Comparison of ENCODE assay signal across 30 cellular contexts in the genomic region with DNA sequence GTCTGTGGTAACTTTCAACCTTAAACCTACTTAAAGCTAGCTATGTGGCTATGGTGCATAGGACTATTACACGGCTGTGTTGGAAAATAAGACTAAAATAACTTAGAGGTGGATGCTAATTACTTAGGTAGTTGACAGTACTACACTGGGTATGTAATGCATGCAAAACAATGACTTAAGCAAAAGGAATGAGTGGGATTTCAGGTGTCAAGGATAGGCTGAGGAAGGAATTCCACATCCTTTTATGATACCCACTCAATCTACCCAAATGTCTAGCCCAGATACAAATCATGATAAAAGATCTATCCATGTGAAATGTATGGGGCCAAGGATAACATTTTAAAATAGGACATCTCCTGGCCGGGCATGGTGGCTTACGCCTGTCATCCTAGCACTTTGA.
"Had no signal": no experiment of that assay in that cellular context is flagged by ENCODE, and none has a peak within 500 bp of the region (broad histone marks: within the 10 kb centered on the region; RNA-seq: fewer than 3 reads in every experiment).

No MANE protein-coding gene starts in this region.

- H3K27ac ChIP-seq: ascending aorta, breast epithelium, cardiac muscle cell, colonic mucosa, epithelial cell of prostate, esophagus squamous epithelium, gastroesophageal sphincter had no signal

- DNase-seq: activated CD4-positive, alpha-beta memory T cell treated with anti-CD3 and anti-CD28 coated beads, Interleukin-2, amount 10 ng/mL, durations not matched to agents 7 days and 5 days; activated CD4-positive, alpha-beta T cell treated with anti-CD3 and anti-CD28 coated beads for 1 hour; activated CD4-positive, alpha-beta T cell treated with anti-CD3 and anti-CD28 coated beads for 4 hours; activated CD4-positive, alpha-beta T cell treated with anti-CD3 and anti-CD28 coated beads, Interleukin-2, amount 10 ng/mL, durations not matched to agents 7 days and 5 days; activated CD4-positive, alpha-beta T cell treated with anti-CD3 and anti-CD28 coated beads, Interleukin-2, amount 50 U/mL, for 4 hours; activated CD4-positive, CD25-positive, alpha-beta regulatory T cell; activated CD8-positive, alpha-beta memory T cell treated with anti-CD3 and anti-CD28 coated beads, Interleukin-2, amount 50 U/mL, for 48 hours; activated gamma-delta T cell; activated naive CD4-positive, alpha-beta T cell; activated naive CD4-positive, alpha-beta T cell treated with anti-CD3 and anti-CD28 coated beads, Interleukin-2, amount 10 ng/mL, durations not matched to agents 7 days and 5 days; activated naive CD8-positive, alpha-beta T cell treated with anti-CD3 and anti-CD28 coated beads, Interleukin-2, amount 10 ng/mL, durations not matched to agents 7 days and 5 days; activated T-cell treated with anti-CD3 and anti-CD28 coated beads for 4 hours; activated T-cell treated with anti-CD3 and anti-CD28 coated beads, Interleukin-2, amount 50 U/mL, for 24 hours; activated T-cell treated with anti-CD3 and anti-CD28 coated beads, Interleukin-2, amount 50 U/mL, for 72 hours; central memory CD4-positive, alpha-beta T cell; cerebellar nuclear complex; colonic mucosa; effector CD8-positive, alpha-beta T cell; esophagus squamous epithelium; foreskin melanocyte; T-helper 1 cell; T-helper 17 cell had no signal

- H3K27me3 ChIP-seq: ascending aorta, breast epithelium, cardiac muscle cell, colonic mucosa, esophagus squamous epithelium, gastroesophageal sphincter had no signal

- H3K4me1 ChIP-seq: breast epithelium, colonic mucosa, esophagus squamous epithelium, gastroesophageal sphincter had no signal

- H3K9me3 Mint-ChIP-seq: activated CD4-positive, alpha-beta memory T cell treated with anti-CD3 and anti-CD28 coated beads, Interleukin-2, amount 10 ng/mL, durations not matched to agents 7 days and 5 days; activated CD4-positive, alpha-beta T cell treated with anti-CD3 and anti-CD28 coated beads, Interleukin-2, amount 10 ng/mL, durations not matched to agents 7 days and 5 days; activated naive CD4-positive, alpha-beta T cell treated with anti-CD3 and anti-CD28 coated beads, Interleukin-2, amount 10 ng/mL, durations not matched to agents 7 days and 5 days; activated naive CD4-positive, alpha-beta T cell treated with anti-CD3 and anti-CD28 coated beads, Interleukin-2, amount 50 U/mL, for 72 hours; activated naive CD8-positive, alpha-beta T cell treated with anti-CD3 and anti-CD28 coated beads, Interleukin-2, amount 10 ng/mL, durations not matched to agents 7 days and 5 days; activated T-cell treated with anti-CD3 and anti-CD28 coated beads, Interleukin-2, amount 50 U/mL, for 24 hours; activated T-cell treated with anti-CD3 and anti-CD28 coated beads, Interleukin-2, amount 50 U/mL, for 72 hours; brain had no signal

- H3K4me3 Mint-ChIP-seq: activated CD4-positive, alpha-beta memory T cell treated with anti-CD3 and anti-CD28 coated beads, Interleukin-2, amount 10 ng/mL, durations not matched to agents 7 days and 5 days; activated CD4-positive, alpha-beta T cell treated with anti-CD3 and anti-CD28 coated beads, Interleukin-2, amount 10 ng/mL, durations not matched to agents 7 days and 5 days; activated naive CD4-positive, alpha-beta T cell treated with anti-CD3 and anti-CD28 coated beads, Interleukin-2, amount 10 ng/mL, durations not matched to agents 7 days and 5 days; activated naive CD8-positive, alpha-beta T cell treated with anti-CD3 and anti-CD28 coated beads, Interleukin-2, amount 10 ng/mL, durations not matched to agents 7 days and 5 days; activated T-cell treated with anti-CD3 and anti-CD28 coated beads, Interleukin-2, amount 50 U/mL, for 24 hours; activated T-cell treated with anti-CD3 and anti-CD28 coated beads, Interleukin-2, amount 50 U/mL, for 72 hours; brain; T-helper 17 cell had no signal

- H3K4me3 ChIP-seq: ascending aorta, breast epithelium, cardiac muscle cell, colonic mucosa, esophagus squamous epithelium, gastroesophageal sphincter had no signal

- H3K9me3 ChIP-seq: ascending aorta, breast epithelium, colonic mucosa, esophagus squamous epithelium, gastroesophageal sphincter had no signal

- H3K27ac Mint-ChIP-seq: activated CD4-positive, alpha-beta memory T cell treated with anti-CD3 and anti-CD28 coated beads, Interleukin-2, amount 10 ng/mL, durations not matched to agents 7 days and 5 days; activated CD4-positive, alpha-beta T cell treated with anti-CD3 and anti-CD28 coated beads, Interleukin-2, amount 10 ng/mL, durations not matched to agents 7 days and 5 days; activated naive CD4-positive, alpha-beta T cell treated with anti-CD3 and anti-CD28 coated beads, Interleukin-2, amount 10 ng/mL, durations not matched to agents 7 days and 5 days; activated naive CD4-positive, alpha-beta T cell treated with anti-CD3 and anti-CD28 coated beads, Interleukin-2, amount 50 U/mL, for 72 hours; activated naive CD8-positive, alpha-beta T cell treated with anti-CD3 and anti-CD28 coated beads, Interleukin-2, amount 10 ng/mL, durations not matched to agents 7 days and 5 days; activated T-cell treated with anti-CD3 and anti-CD28 coated beads, Interleukin-2, amount 50 U/mL, for 24 hours; activated T-cell treated with anti-CD3 and anti-CD28 coated beads, Interleukin-2, amount 50 U/mL, for 72 hours; brain had no signal

- ATAC-seq: activated naive CD4-positive, alpha-beta T cell treated with anti-CD3 and anti-CD28 coated beads, Interleukin-2, amount 50 U/mL, for 72 hours; activated T-cell treated with anti-CD3 and anti-CD28 coated beads, Interleukin-2, amount 50 U/mL, for 72 hours; gastroesophageal sphincter had no signal

- H3K36me3 ChIP-seq: ascending aorta, breast epithelium, cardiac muscle cell, colonic mucosa, esophagus squamous epithelium, gastroesophageal sphincter had no signal

- FAIRE-seq: endothelial cell of umbilical vein had no signal

- H3K27me3 Mint-ChIP-seq: activated naive CD8-positive, alpha-beta T cell treated with anti-CD3 and anti-CD28 coated beads, Interleukin-2, amount 10 ng/mL, durations not matched to agents 7 days and 5 days; activated T-cell treated with anti-CD3 and anti-CD28 coated beads, Interleukin-2, amount 50 U/mL, for 24 hours had no signal

- H3K36me3 Mint-ChIP-seq: activated naive CD4-positive, alpha-beta T cell treated with anti-CD3 and anti-CD28 coated beads, Interleukin-2, amount 10 ng/mL, durations not matched to agents 7 days and 5 days; activated naive CD4-positive, alpha-beta T cell treated with anti-CD3 and anti-CD28 coated beads, Interleukin-2, amount 50 U/mL, for 72 hours; activated naive CD8-positive, alpha-beta T cell treated with anti-CD3 and anti-CD28 coated beads, Interleukin-2, amount 10 ng/mL, durations not matched to agents 7 days and 5 days; brain had no signal
